2 cellular contexts compared by ENCODE assay signal in the genomic region with DNA sequence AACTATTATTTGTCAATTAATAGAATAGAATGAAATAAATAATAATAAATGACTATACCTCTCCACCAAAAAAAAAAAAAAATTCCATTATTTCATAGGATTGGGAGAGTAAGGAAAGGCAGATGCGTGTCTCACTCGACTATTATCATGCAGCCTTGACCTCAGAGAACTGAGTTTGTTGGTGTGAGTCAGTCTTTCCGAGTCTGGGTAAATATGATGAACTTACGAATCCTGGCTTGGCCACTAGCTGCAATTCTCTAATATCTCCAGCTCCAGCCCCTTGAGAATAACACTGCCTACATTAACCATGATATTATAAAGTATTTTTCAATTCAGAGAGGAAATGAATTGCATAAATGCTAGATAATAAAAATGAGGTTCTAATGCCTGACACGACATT.
TF ChIP-seq lines count a peak whose summit lies in the region.

No MANE protein-coding gene starts in this region.

TF ChIP-seq in endothelial cell of umbilical vein, 7 proteins besides CTCF, POLR2A, EP300 and RAD21:
- TF ChIP-seq FOS (IDR thresholded peaks at IDR 0.05; ENCODE audit: borderline replicate concordance, insufficient read depth, low read length): peak; percentile 52
- TF ChIP-seq EZH2 (IDR thresholded peaks at IDR 0.05; ENCODE audit: borderline replicate concordance, low read depth, low read length, severe bottlenecking): no peak
- peak; percentile 80 for TF ChIP-seq GATA2 (IDR thresholded peaks at IDR 0.05; ENCODE audit: insufficient read depth, insufficient read length, low read depth, low read length)

TF ChIP-seq in HepG2, 621 proteins besides CTCF, POLR2A, EP300 and RAD21:
- peak; percentile 33; the same call in 1 of the 2 replicates for TF ChIP-seq FOSL2 (CRISPR knock-in tag; IDR thresholded peaks at IDR 0.05)
- TF ChIP-seq, protein P1, sequence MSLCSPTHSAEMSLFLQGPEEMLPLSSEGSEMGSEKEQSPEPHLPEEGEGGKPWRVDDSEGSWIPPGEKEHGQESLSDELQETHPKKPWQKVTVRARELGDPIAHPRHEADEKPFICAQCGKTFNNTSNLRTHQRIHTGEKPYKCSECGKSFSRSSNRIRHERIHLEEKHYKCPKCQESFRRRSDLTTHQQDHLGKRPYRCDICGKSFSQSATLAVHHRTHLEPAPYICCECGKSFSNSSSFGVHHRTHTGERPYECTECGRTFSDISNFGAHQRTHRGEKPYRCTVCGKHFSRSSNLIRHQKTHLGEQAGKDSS (CRISPR knock-in tag; IDR thresholded peaks at IDR 0.05; ENCODE audit: borderline replicate concordance, low read depth): no peak
